24 cellular contexts compared by ENCODE assay signal in the genomic region with DNA sequence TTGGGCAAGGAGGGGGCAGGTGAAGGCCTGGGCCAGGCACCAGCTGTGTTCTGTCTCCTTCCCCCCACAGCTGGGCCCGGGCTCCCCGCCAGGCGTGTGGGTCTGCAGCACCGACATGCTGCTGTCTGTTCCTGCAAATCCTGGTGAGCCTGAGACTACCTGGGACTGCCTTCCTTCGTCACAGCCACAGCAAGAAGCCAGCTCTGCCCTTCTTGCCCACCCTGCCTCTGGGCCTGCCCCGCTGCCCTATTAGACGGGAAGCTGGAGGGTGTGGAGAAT.
"Had no signal": no experiment of that assay in that cellular context is flagged by ENCODE, and none has a peak within 500 bp of the region (broad histone marks: within the 10 kb centered on the region; RNA-seq: fewer than 3 reads in every experiment).

No MANE protein-coding gene starts in this region.

- H3K4me1 ChIP-seq: Peyer's patch had no signal

- H3K27me3 ChIP-seq: Peyer's patch had no signal

- DNase-seq: activated CD4-positive, alpha-beta T cell treated with anti-CD3 and anti-CD28 coated beads for 48 hours; activated CD4-positive, alpha-beta T cell treated with anti-CD3 and anti-CD28 coated beads, Interleukin-2, amount 50 U/mL, for 4 hours; activated CD4-positive, CD25-positive, alpha-beta regulatory T cell treated with anti-CD3 and anti-CD28 coated beads, Interleukin-2, amount 50 U/mL, for 72 hours; activated CD8-positive, alpha-beta memory T cell treated with anti-CD3 and anti-CD28 coated beads, Interleukin-2, amount 50 U/mL, for 48 hours; activated CD8-positive, alpha-beta T cell treated with anti-CD3 and anti-CD28 coated beads, Interleukin-2, amount 10 ng/mL, durations not matched to agents 7 days and 5 days; activated gamma-delta T cell; activated naive CD4-positive, alpha-beta T cell treated with anti-CD3 and anti-CD28 coated beads for 36 hours; activated T-cell treated with anti-CD3 and anti-CD28 coated beads, Interleukin-2, amount 50 U/mL, for 1 hour; amygdala; Karpas-422; MM.1S; NCI-H1105; NCI-H1436; NCI-H1694 treated with DMSO at 0.1 percent for 48 hours; NCI-H2029 treated with DMSO at 0.1 percent for 48 hours; NCI-H345; NCI-H510A treated with DMSO at 0.1 percent for 48 hours; NCI-H69; Peyer's patch; SHP77; T-helper 17 cell; T-helper 9 cell had no signal

- H3K4me3 ChIP-seq: Peyer's patch had no signal

- ATAC-seq: activated CD8-positive, alpha-beta T cell treated with anti-CD3 and anti-CD28 coated beads, Interleukin-2, amount 10 ng/mL, durations not matched to agents 7 days and 5 days; activated T-helper 17 cell treated with anti-CD3 and anti-CD28 coated beads, Interleukin-2, amount 50 U/mL, for 72 hours; T-helper 17 cell; WTC11 had no signal

- H3K27ac ChIP-seq: Peyer's patch had no signal

- H3K9me3 ChIP-seq: Peyer's patch had no signal
